Comparison of ENCODE assay signal across 1 cellular context in genomic region chr9:128102861-128103588, GRCh38.
TF ChIP-seq lines count a peak whose summit lies in the region.

No MANE protein-coding gene starts in this region.

TF ChIP-seq in HepG2, 621 proteins besides CTCF, POLR2A, EP300 and RAD21 (continued from another document and continues in another):
- TF ChIP-seq DMTF1 (CRISPR knock-in tag; IDR thresholded peaks at IDR 0.05) (0 out of 2 replicates have a peak, but pooled peaks have one; percentile 63), ZNF619 (CRISPR knock-in tag; IDR thresholded peaks at IDR 0.05) (no peak; the same call in 1 of the 2 replicates), STAG1 (CRISPR knock-in tag; IDR thresholded peaks at IDR 0.05) (no peak), AHR (CRISPR knock-in tag; IDR thresholded peaks at IDR 0.05) (peak; percentile 59; the same call in 1 of the 2 replicates), ZNF740 (CRISPR knock-in tag; IDR thresholded peaks at IDR 0.05) (no peak), SPEN (CRISPR knock-in tag; IDR thresholded peaks at IDR 0.05; ENCODE audit: low read depth) (peak; percentile 94), RBAK (CRISPR knock-in tag; IDR thresholded peaks at IDR 0.05) (no peak), KLF9 (CRISPR knock-in tag; IDR thresholded peaks at IDR 0.05; ENCODE audit: low read depth) (peak; percentile 87; the same call in 1 of the 2 replicates), NFYB (CRISPR knock-in tag; IDR thresholded peaks at IDR 0.05) (peak; percentile 45; the same call in 1 of the 2 replicates), MED8 (CRISPR knock-in tag; IDR thresholded peaks at IDR 0.05; ENCODE audit: insufficient replicate concordance) (peak; percentile 93), ZBTB44 (CRISPR knock-in tag; IDR thresholded peaks at IDR 0.05) (no peak), TGIF2 (CRISPR knock-in tag; IDR thresholded peaks at IDR 0.05) (peak; percentile 97), KDM1A (CRISPR knock-in tag; IDR thresholded peaks at IDR 0.05) (peak; percentile 70; the same call in 1 of the 2 replicates), ZNF614 (CRISPR knock-in tag; IDR thresholded peaks at IDR 0.05; ENCODE audit: borderline replicate concordance) (peak; percentile 84), ZNF232 (CRISPR knock-in tag; IDR thresholded peaks at IDR 0.05; ENCODE audit: borderline replicate concordance) (peak; percentile 88), ARHGAP35 (CRISPR knock-in tag; IDR thresholded peaks at IDR 0.05; ENCODE audit: borderline replicate concordance) (peak; percentile 74; the same call in 1 of the 2 replicates), RFX3 (CRISPR knock-in tag; IDR thresholded peaks at IDR 0.05) (no peak), PCBP2 (optimal IDR thresholded peaks at IDR 0.05; ENCODE audit: low read depth, low read length, poor library complexity, severe bottlenecking) (no peak), ZNF839 (CRISPR knock-in tag; IDR thresholded peaks at IDR 0.05; ENCODE audit: borderline replicate concordance) (no peak; the same call in 1 of the 2 replicates), TBX3 (IDR thresholded peaks at IDR 0.05; ENCODE audit: borderline replicate concordance) (peak; percentile 46; the same call in 1 of the 2 replicates), TEAD2 (CRISPR knock-in tag; IDR thresholded peaks at IDR 0.05) (no peak), ZNF33B (CRISPR knock-in tag; IDR thresholded peaks at IDR 0.05) (peak; percentile 96), ARNT (IDR thresholded peaks at IDR 0.05) (no peak), SMYD3 (CRISPR knock-in tag; IDR thresholded peaks at IDR 0.05) (0 out of 2 replicates have a peak, but pooled peaks have one; percentile 38), FIP1L1 (IDR thresholded peaks at IDR 0.05; ENCODE audit: borderline replicate concordance, insufficient read depth, low read depth, low read length) (peak; percentile 58; the same call in 1 of the 2 replicates), SP2 (CRISPR knock-in tag; IDR thresholded peaks at IDR 0.05) (0 out of 2 replicates have a peak, but pooled peaks have one; percentile 20), DPF2 (CRISPR knock-in tag; IDR thresholded peaks at IDR 0.05; ENCODE audit: borderline replicate concordance, low read depth) (peak; percentile 87), KDM4B (CRISPR knock-in tag; IDR thresholded peaks at IDR 0.05) (peak; percentile 98), CREBL2 (CRISPR knock-in tag; IDR thresholded peaks at IDR 0.05; ENCODE audit: borderline replicate concordance) (peak; percentile 86; the same call in 1 of the 2 replicates), JDP2 (CRISPR knock-in tag; IDR thresholded peaks at IDR 0.05; ENCODE audit: borderline replicate concordance) (peak; percentile 51; the same call in 1 of the 2 replicates), ZFP62 (CRISPR knock-in tag; IDR thresholded peaks at IDR 0.05) (no peak), TRAFD1 (CRISPR knock-in tag; IDR thresholded peaks at IDR 0.05; ENCODE audit: borderline replicate concordance) (no peak), ZNF441 (CRISPR knock-in tag; IDR thresholded peaks at IDR 0.05; ENCODE audit: borderline replicate concordance) (peak; percentile 94), ATF4 (CRISPR knock-in tag; IDR thresholded peaks at IDR 0.05) (peak in 1 of 2 experiments; percentile 92; a peak in 2 of 4 replicates), ZNF264 (CRISPR knock-in tag; IDR thresholded peaks at IDR 0.05) (peak; percentile 82), ZNF749 (CRISPR knock-in tag; IDR thresholded peaks at IDR 0.05; ENCODE audit: borderline replicate concordance) (peak; percentile 85; the same call in 1 of the 2 replicates), PAF1 (CRISPR knock-in tag; IDR thresholded peaks at IDR 0.05) (no peak), ETV5 (CRISPR knock-in tag; IDR thresholded peaks at IDR 0.05; ENCODE audit: borderline replicate concordance) (peak; percentile 99), KLF6 (CRISPR knock-in tag; IDR thresholded peaks at IDR 0.05) (peak; percentile 79; the same call in 1 of the 2 replicates), JUN (CRISPR knock-in tag; IDR thresholded peaks at IDR 0.05) (peak; percentile 84), REL (CRISPR knock-in tag; conservative IDR thresholded peaks at IDR 0.05) (peak; percentile 73; the same call in 1 of the 2 replicates), JARID2 (CRISPR knock-in tag; IDR thresholded peaks at IDR 0.05; ENCODE audit: insufficient replicate concordance) (no peak), REPIN1 (CRISPR knock-in tag; IDR thresholded peaks at IDR 0.05; ENCODE audit: borderline replicate concordance, low read depth) (peak; percentile 92), SALL1 (CRISPR knock-in tag; IDR thresholded peaks at IDR 0.05) (peak; percentile 98), ZEB1 (IDR thresholded peaks at IDR 0.05; ENCODE audit: insufficient replicate concordance, low read depth) (no peak), ZNF782 (CRISPR knock-in tag; IDR thresholded peaks at IDR 0.05; ENCODE audit: borderline replicate concordance) (no peak; the same call in none of the 2 replicates)
- TF ChIP-seq, protein P1, sequence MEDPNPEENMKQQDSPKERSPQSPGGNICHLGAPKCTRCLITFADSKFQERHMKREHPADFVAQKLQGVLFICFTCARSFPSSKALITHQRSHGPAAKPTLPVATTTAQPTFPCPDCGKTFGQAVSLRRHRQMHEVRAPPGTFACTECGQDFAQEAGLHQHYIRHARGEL (CRISPR knock-in tag; IDR thresholded peaks at IDR 0.05) = no peak
- TF ChIP-seq, protein P2, sequence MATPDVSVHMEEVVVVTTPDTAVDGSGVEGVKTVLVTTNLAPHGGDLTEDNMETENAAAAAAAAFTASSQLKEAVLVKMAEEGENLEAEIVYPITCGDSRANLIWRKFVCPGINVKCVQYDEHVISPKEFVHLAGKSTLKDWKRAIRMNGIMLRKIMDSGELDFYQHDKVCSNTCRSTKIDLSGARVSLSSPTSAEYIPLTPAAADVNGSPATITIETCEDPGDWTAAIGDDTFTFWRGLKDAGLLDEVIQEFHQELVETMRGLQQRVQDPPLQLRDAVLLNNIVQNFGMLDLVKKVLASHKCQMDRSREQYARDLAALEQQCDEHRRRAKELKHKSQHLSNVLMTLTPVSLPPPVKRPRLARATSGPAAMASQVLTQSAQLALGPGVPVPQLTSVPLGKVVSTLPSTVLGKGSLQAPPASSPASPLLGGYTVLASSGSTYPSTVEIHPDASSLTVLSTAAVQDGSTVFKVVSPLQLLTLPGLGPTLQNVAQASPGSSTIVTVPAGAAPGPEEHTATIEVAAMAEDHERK (CRISPR knock-in tag; IDR thresholded peaks at IDR 0.05; ENCODE audit: low read depth) = peak; percentile 19; the same call in 1 of the 2 replicates
- TF ChIP-seq, protein P3, sequence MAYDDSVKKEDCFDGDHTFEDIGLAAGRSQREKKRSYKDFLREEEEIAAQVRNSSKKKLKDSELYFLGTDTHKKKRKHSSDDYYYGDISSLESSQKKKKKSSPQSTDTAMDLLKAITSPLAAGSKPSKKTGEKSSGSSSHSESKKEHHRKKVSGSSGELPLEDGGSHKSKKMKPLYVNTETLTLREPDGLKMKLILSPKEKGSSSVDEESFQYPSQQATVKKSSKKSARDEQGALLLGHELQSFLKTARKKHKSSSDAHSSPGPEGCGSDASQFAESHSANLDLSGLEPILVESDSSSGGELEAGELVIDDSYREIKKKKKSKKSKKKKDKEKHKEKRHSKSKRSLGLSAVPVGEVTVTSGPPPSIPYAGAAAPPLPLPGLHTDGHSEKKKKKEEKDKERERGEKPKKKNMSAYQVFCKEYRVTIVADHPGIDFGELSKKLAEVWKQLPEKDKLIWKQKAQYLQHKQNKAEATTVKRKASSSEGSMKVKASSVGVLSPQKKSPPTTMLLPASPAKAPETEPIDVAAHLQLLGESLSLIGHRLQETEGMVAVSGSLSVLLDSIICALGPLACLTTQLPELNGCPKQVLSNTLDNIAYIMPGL (CRISPR knock-in tag; IDR thresholded peaks at IDR 0.05; ENCODE audit: borderline replicate concordance in 1 of 2, low read depth in 1 of 2) = peak; percentile 40 to 82; a peak in 2 of 4 replicates
- TF ChIP-seq, protein P4, sequence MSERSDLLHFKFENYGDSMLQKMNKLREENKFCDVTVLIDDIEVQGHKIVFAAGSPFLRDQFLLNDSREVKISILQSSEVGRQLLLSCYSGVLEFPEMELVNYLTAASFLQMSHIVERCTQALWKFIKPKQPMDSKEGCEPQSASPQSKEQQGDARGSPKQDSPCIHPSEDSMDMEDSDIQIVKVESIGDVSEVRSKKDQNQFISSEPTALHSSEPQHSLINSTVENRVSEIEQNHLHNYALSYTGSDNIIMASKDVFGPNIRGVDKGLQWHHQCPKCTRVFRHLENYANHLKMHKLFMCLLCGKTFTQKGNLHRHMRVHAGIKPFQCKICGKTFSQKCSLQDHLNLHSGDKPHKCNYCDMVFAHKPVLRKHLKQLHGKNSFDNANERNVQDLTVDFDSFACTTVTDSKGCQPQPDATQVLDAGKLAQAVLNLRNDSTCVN (CRISPR knock-in tag; IDR thresholded peaks at IDR 0.05; ENCODE audit: borderline replicate concordance) = peak; percentile 91
- TF ChIP-seq, protein P5, sequence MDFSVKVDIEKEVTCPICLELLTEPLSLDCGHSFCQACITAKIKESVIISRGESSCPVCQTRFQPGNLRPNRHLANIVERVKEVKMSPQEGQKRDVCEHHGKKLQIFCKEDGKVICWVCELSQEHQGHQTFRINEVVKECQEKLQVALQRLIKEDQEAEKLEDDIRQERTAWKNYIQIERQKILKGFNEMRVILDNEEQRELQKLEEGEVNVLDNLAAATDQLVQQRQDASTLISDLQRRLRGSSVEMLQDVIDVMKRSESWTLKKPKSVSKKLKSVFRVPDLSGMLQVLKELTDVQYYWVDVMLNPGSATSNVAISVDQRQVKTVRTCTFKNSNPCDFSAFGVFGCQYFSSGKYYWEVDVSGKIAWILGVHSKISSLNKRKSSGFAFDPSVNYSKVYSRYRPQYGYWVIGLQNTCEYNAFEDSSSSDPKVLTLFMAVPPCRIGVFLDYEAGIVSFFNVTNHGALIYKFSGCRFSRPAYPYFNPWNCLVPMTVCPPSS (IDR thresholded peaks at IDR 0.05) = no peak
- TF ChIP-seq, protein P6, sequence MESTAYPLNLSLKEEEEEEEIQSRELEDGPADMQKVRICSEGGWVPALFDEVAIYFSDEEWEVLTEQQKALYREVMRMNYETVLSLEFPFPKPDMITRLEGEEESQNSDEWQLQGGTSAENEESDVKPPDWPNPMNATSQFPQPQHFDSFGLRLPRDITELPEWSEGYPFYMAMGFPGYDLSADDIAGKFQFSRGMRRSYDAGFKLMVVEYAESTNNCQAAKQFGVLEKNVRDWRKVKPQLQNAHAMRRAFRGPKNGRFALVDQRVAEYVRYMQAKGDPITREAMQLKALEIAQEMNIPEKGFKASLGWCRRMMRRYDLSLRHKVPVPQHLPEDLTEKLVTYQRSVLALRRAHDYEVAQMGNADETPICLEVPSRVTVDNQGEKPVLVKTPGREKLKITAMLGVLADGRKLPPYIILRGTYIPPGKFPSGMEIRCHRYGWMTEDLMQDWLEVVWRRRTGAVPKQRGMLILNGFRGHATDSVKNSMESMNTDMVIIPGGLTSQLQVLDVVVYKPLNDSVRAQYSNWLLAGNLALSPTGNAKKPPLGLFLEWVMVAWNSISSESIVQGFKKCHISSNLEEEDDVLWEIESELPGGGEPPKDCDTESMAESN (CRISPR knock-in tag; conservative IDR thresholded peaks at IDR 0.05) = 0 out of 2 replicates have a peak, but pooled peaks have one; percentile 62
